ENCODE assay signal across 19 cellular contexts in genomic region chr13:98276486-98276885, GRCh38.
DNase-seq lines count a peak whose midpoint lies in the region; ATAC-seq and TF ChIP-seq lines count a peak whose summit lies in the region.
"Had no signal": no experiment of that assay in that cellular context is flagged by ENCODE, and none has a peak within 500 bp of the region (broad histone marks: within the 10 kb centered on the region; RNA-seq: fewer than 3 reads in every experiment).

No MANE protein-coding gene starts in this region.

- no peaks in the 10 kb centered on the region for H3K36me3 ChIP-seq in HEK293 (ENCODE audit: control insufficient read depth in 2 of 2, insufficient read depth in 1 of 2, low read length in 2 of 2)
- H3K36me3 ChIP-seq: BLaER1 had no signal

- peak overlapping the region; percentile 77 for H3K27ac Mint-ChIP-seq in chondrocyte (ENCODE audit: unreplicated experiment)
- peak overlapping the region; percentile 77 to 97 (median 87) for H3K27ac Mint-ChIP-seq in nephron
- peak overlapping the region; percentile 11 for H3K27ac Mint-ChIP-seq in type B pancreatic cell
- H3K27ac Mint-ChIP-seq: CD4-positive, alpha-beta memory T cell had no signal

- CTCF ChIA-PET in HEK293 (lab: Yijun Ruan, JAX) = no interaction called here

- no peak for ATAC-seq in GM21717 (IDR thresholded peaks at IDR 0.05; ENCODE audit: unreplicated experiment)
- ATAC-seq: A549, HepG2, PC-3 had no signal

- H3K4me1 ChIP-seq in HEK293 (ENCODE audit: control insufficient read depth, insufficient read depth, low read length) = peaks cover 24% of the 10 kb centered on the region

- H3K4me3 Mint-ChIP-seq in chondrocyte (ENCODE audit: unreplicated experiment) = no peak overlapping the region
- no peak overlapping the region for H3K4me3 Mint-ChIP-seq in nephron
- H3K4me3 Mint-ChIP-seq in type B pancreatic cell = no peak overlapping the region
- H3K4me3 Mint-ChIP-seq: CD4-positive, alpha-beta memory T cell had no signal

- H3K36me3 Mint-ChIP-seq in chondrocyte (ENCODE audit: low read depth) (peaks cover under 1% of the 10 kb centered on the region), nephron (ENCODE audit: low read depth) (peaks cover 7% of the 10 kb centered on the region), type B pancreatic cell (peaks cover 11% of the 10 kb centered on the region)
- H3K36me3 Mint-ChIP-seq: CD4-positive, alpha-beta memory T cell had no signal

- no peak overlapping the region for H3K4me3 ChIP-seq in HEK293 (ENCODE audit: low read depth, low read length)
- H3K4me3 ChIP-seq: A549, BLaER1 had no signal

- H3K27ac ChIP-seq in HEK293 (ENCODE audit: extremely low read depth, low read depth, low read length) = no peak overlapping the region
- H3K27ac ChIP-seq: A549, BLaER1 had no signal

- TF ChIP-seq CTCF in HEK293 (tag by site-specific recombination; IDR thresholded peaks at IDR 0.05) (no peak), chondrocyte (IDR thresholded peaks at IDR 0.05) (no peak), nephron (IDR thresholded peaks at IDR 0.05; ENCODE audit: unreplicated experiment in 3 of 3) (no peak), type B pancreatic cell (conservative IDR thresholded peaks at IDR 0.05) (no peak)

- H3K9me3 ChIP-seq in HEK293 (ENCODE audit: control insufficient read depth, insufficient read depth, low read depth, low read length) = no peaks in the 10 kb centered on the region
- H3K9me3 ChIP-seq: A549, BLaER1 had no signal

- peaks cover 77% of the 10 kb centered on the region for H3K4me1 Mint-ChIP-seq in chondrocyte (ENCODE audit: low read depth)
- H3K4me1 Mint-ChIP-seq in nephron = peaks cover 65% of the 10 kb centered on the region
- peaks cover 60% of the 10 kb centered on the region for H3K4me1 Mint-ChIP-seq in type B pancreatic cell (ENCODE audit: unreplicated experiment)

- H3K27me3 Mint-ChIP-seq in chondrocyte (ENCODE audit: low read depth) (no peaks in the 10 kb centered on the region), nephron (ENCODE audit: low read depth) (no peaks in the 10 kb centered on the region), type B pancreatic cell (no peaks in the 10 kb centered on the region)

- no peaks in the 10 kb centered on the region for H3K9me3 Mint-ChIP-seq in chondrocyte (ENCODE audit: low read depth)
- no peaks in the 10 kb centered on the region for H3K9me3 Mint-ChIP-seq in nephron
- no peaks in the 10 kb centered on the region for H3K9me3 Mint-ChIP-seq in type B pancreatic cell
- H3K9me3 Mint-ChIP-seq: CD4-positive, alpha-beta memory T cell had no signal

- POLR2A ChIA-PET in HEK293 (lab: Yijun Ruan, JAX) = no interaction called here

- DNase-seq in chondrocyte (ENCODE audit: low spot score) (no peak), type B pancreatic cell (ENCODE audit: extremely low spot score, unreplicated experiment) (no peak), HPDE6-E6E7 (ENCODE audit: extremely low spot score) (no peak), midbrain (lab: John Stamatoyannopoulos, UW) (no peak)
- DNase-seq: CD4-positive, alpha-beta memory T cell; KG1; MV-4-11; NCI-H187; NCI-H345; NCI-H524 treated with DMSO at 0.1 percent for 48 hours; PC-3; RPMI8226; SHP77 treated with DMSO at 0.1 percent for 48 hours had no signal

TF ChIP-seq in HEK293, 187 proteins besides CTCF, POLR2A, EP300 and RAD21:
- TF ChIP-seq ZBTB49 (tag by site-specific recombination; IDR thresholded peaks at IDR 0.05; ENCODE audit: low read depth) (no peak), ZBTB48 (tag by site-specific recombination; IDR thresholded peaks at IDR 0.05) (no peak), ZNF664 (tag by site-specific recombination; IDR thresholded peaks at IDR 0.05) (no peak), ZEB2 (tag by site-specific recombination; IDR thresholded peaks at IDR 0.05) (no peak), ZXDB (tag by site-specific recombination; IDR thresholded peaks at IDR 0.05) (no peak), ZNF175 (tag by site-specific recombination; IDR thresholded peaks at IDR 0.05) (no peak), KLF16 (tag by site-specific recombination; IDR thresholded peaks at IDR 0.05) (no peak), EGR2 (tag by site-specific recombination; IDR thresholded peaks at IDR 0.05; ENCODE audit: low read depth) (0 out of 2 replicates have a peak, but pooled peaks have one; percentile 24), HOXC10 (CRISPR knock-in tag; IDR thresholded peaks at IDR 0.05) (no peak), OVOL3 (tag by site-specific recombination; IDR thresholded peaks at IDR 0.05) (no peak), KLF8 (tag by site-specific recombination; IDR thresholded peaks at IDR 0.05) (no peak), ZNF37A (tag by site-specific recombination; IDR thresholded peaks at IDR 0.05) (no peak), BCL6B (tag by site-specific recombination; IDR thresholded peaks at IDR 0.05) (no peak), ZFHX2 (tag by site-specific recombination; conservative IDR thresholded peaks at IDR 0.05) (peak; percentile 52)

Comparison
In these comparisons a context has a peak if more than half of its experiments do, and no peak if none do; other contexts are left out.
1. H3K27ac Mint-ChIP-seq: peak in every context shown above with its lines; median percentile 87 in nephron; 77 in chondrocyte; 11 in type B pancreatic cell.